In genomic region chr7:151231964-151232271, GRCh38 we compare ENCODE assay signal across 8 cellular contexts. TPM values are rescaled to one million over a fixed set of nuclear protein-coding genes. Genes with fewer than 3 reads are reported as not detected.
DNase-seq lines count a peak whose midpoint lies in the region; ATAC-seq, FAIRE-seq and TF ChIP-seq lines count a peak whose summit lies in the region.

No MANE protein-coding gene starts in this region.

- no peak for FAIRE-seq in HepG2 (lab: Jason Lieb, UNC)

- H3K9me3 Mint-ChIP-seq in activated T-cell treated with anti-CD3 and anti-CD28 coated beads, Interleukin-2, amount 50 U/mL, for 4 hours, result no peaks in the 10 kb centered on the region

- intact Hi-C loops in adrenal gland (cut with DNase I), result no loop called here
- intact Hi-C loops in HepG2 (cut with micrococcal nuclease; ENCODE audit: unreplicated experiment), result loop anchor here (2.0 kb wide), 1 partner anchor 17 kb away; the partner anchor contains the start of gene SMARCD3
- intact Hi-C loops in tibial artery (cut with DNase I; ENCODE audit: low total_unique reads), result no loop called here

- in situ Hi-C loops in HepG2 (cut with HindIII; ENCODE audit: extremely low pct_ligation_motif_present, low pct_unique_long_range_greater_than_20kb), result no loop called here

- H3K4me1 Mint-ChIP-seq in activated T-cell treated with anti-CD3 and anti-CD28 coated beads, Interleukin-2, amount 50 U/mL, for 4 hours (ENCODE audit: low read depth), result peaks cover 41% of the 10 kb centered on the region

- peak overlapping the region; percentile 100 for H3K4me3 Mint-ChIP-seq in activated T-cell treated with anti-CD3 and anti-CD28 coated beads, Interleukin-2, amount 50 U/mL, for 4 hours

- no peak for DNase-seq in activated T-cell treated with anti-CD3 and anti-CD28 coated beads, Interleukin-2, amount 50 U/mL, for 4 hours
- DNase-seq in activated T-cell treated with anti-CD3 and anti-CD28 coated beads, Interleukin-2, amount 50 U/mL, for 48 hours, result no peak
- DNase-seq in adrenal gland (no peak), HepG2 (ENCODE audit: low spot score) (no peak), tibial artery (no peak), NCI-H2081 treated with DMSO at 0.1 percent for 48 hours (lab: John Stamatoyannopoulos, UW) (no peak), activated gamma-delta T cell (lab: John Stamatoyannopoulos, UW) (no peak)
- no peak for DNase-seq in stimulated activated CD4-positive, alpha-beta T cell treated with anti-CD3 and anti-CD28 coated beads, Interleukin-4, amount 100 ng/mL, for 1 hour

- H3K27ac ChIP-seq in adrenal gland (peak overlapping the region; percentile 50 to 94 (median 86)), HepG2 (ENCODE audit: extremely low read length, insufficient read depth, low read length) (no peak overlapping the region), tibial artery (peak overlapping the region; percentile 84 to 87)

- no peaks in the 10 kb centered on the region for H3K27me3 ChIP-seq in adrenal gland
- H3K27me3 ChIP-seq in HepG2 (ENCODE audit: control insufficient read depth in 1 of 2, insufficient read depth in 2 of 2, low read length in 2 of 2), result no peaks in the 10 kb centered on the region; a peak in 1 of 5 replicates
- H3K27me3 ChIP-seq in tibial artery, result no peaks in the 10 kb centered on the region

- peaks cover 12% of the 10 kb centered on the region; the same call in 1 of the 2 replicates for H4K20me1 ChIP-seq in HepG2 (ENCODE audit: insufficient read depth, low read length)

- no peak for TF ChIP-seq RAD21 in HepG2 (CRISPR knock-in tag; IDR thresholded peaks at IDR 0.05)

- TF ChIP-seq EP300 in HepG2 (IDR thresholded peaks at IDR 0.05; ENCODE audit: low read depth in 2 of 2, low read length in 2 of 2), result no peak
- TF ChIP-seq EP300 in HepG2 (CRISPR knock-in tag; IDR thresholded peaks at IDR 0.05; ENCODE audit: borderline replicate concordance), result no peak

- POLR2A ChIA-PET in HepG2 (lab: Yijun Ruan, JAX), result interaction anchor here (1.0 to 1.3 kb wide), 2 partner anchors 12 to 151 kb away, joined by 3 to 8 read pairs; partner anchors contain the start of gene FASTK

- peak overlapping the region; percentile 96 for H3K4me2 ChIP-seq in HepG2 (ENCODE audit: low read depth, low read length)

- CTCF ChIA-PET in HepG2 (lab: Yijun Ruan, JAX; ENCODE audit: low intra/inter-chr PET ratio, low total read pairs), result no interaction called here

- H3K4me3 ChIP-seq in adrenal gland (peak overlapping the region in 2 of 4 donors; percentile 87 to 94), HepG2 (replicated peaks in 1 of 3; ENCODE audit: insufficient read depth in 1 of 3, low read depth in 2 of 3, low read length in 3 of 3) (peak overlapping the region; percentile 90 to 98 (median 91)), tibial artery (peak overlapping the region; percentile 85 to 95)

- H3K36me3 ChIP-seq in adrenal gland (replicated peaks in 1 of 2), result peaks cover 0 to 23% of the 10 kb centered on the region in 2 donors
- peaks cover 4 to 20% of the 10 kb centered on the region in 2 experiments; a peak in 2 of 5 replicates for H3K36me3 ChIP-seq in HepG2 (replicated peaks in 1 of 2; ENCODE audit: control insufficient read depth in 1 of 2, insufficient read depth in 2 of 2, low read length in 2 of 2)
- peaks cover 15 to 23% (median 21%) of the 10 kb centered on the region in 3 donors for H3K36me3 ChIP-seq in tibial artery

- ATAC-seq in activated T-cell treated with anti-CD3 and anti-CD28 coated beads, Interleukin-2, amount 50 U/mL, for 4 hours, result no peak
- no peak; the same call in 2 of the 3 replicates for ATAC-seq in HepG2

- H2AFZ ChIP-seq in HepG2 (ENCODE audit: low read length), result peak overlapping the region; percentile 88

- TF ChIP-seq CTCF in adrenal gland (IDR thresholded peaks at IDR 0.05), result no peak
- TF ChIP-seq CTCF in HepG2 (CRISPR knock-in tag; IDR thresholded peaks at IDR 0.05), result no peak
- no peak for TF ChIP-seq CTCF in tibial artery (IDR thresholded peaks at IDR 0.05)

- H3K4me1 ChIP-seq in adrenal gland (replicated peaks in 1 of 2) (peaks cover 21 to 35% of the 10 kb centered on the region in 2 donors), HepG2 (ENCODE audit: insufficient read depth, low read length) (peaks cover 34% of the 10 kb centered on the region), tibial artery (peaks cover 4 to 34% (median 24%) of the 10 kb centered on the region in 4 donors)

- H3K79me2 ChIP-seq in HepG2 (ENCODE audit: insufficient read depth, low read length), result peaks cover 22% of the 10 kb centered on the region

- BruUV-seq in HepG2 (replicated peaks; lab: Mats Ljungman, UMichigan), result no TSS peak

- peaks cover 15% of the 10 kb centered on the region for H3K36me3 Mint-ChIP-seq in activated T-cell treated with anti-CD3 and anti-CD28 coated beads, Interleukin-2, amount 50 U/mL, for 4 hours (ENCODE audit: insufficient read depth)

- peak overlapping the region; percentile 81 for H3K9ac ChIP-seq in HepG2 (ENCODE audit: insufficient read depth, low read depth, low read length)

- TF ChIP-seq POLR2A in adrenal gland (IDR thresholded peaks at IDR 0.05) (no peak), HepG2 (IDR thresholded peaks at IDR 0.05; ENCODE audit: insufficient read depth in 1 of 2, low read depth in 2 of 2, low read length in 2 of 2) (no peak)

- H3K27me3 Mint-ChIP-seq in activated T-cell treated with anti-CD3 and anti-CD28 coated beads, Interleukin-2, amount 50 U/mL, for 4 hours (ENCODE audit: low read depth), result no peaks in the 10 kb centered on the region

- 6 to 9% (median 9%) methylated on average over 7 to 10 of the region's 10 CpGs for WGBS in adrenal gland, 4 donors
- WGBS in HepG2 (ENCODE audit: low lambda C conversion rate), result 11% methylated on average over 7 of the region's 10 CpGs

- H3K9me3 ChIP-seq in adrenal gland (replicated peaks in 1 of 3) (no peaks in the 10 kb centered on the region), HepG2 (ENCODE audit: low read length) (no peaks in the 10 kb centered on the region), tibial artery (no peaks in the 10 kb centered on the region)

RNA-seq across cellular contexts. Expression of gene CHPF2, which starts 0.4 kb away (rescaled TPM):
- total RNA-seq in activated T-cell treated with anti-CD3 and anti-CD28 coated beads, Interleukin-2, amount 50 U/mL, for 4 hours, result 10 to 100 TPM; 51.6 to 66.3 (median 51.8) TPM
- total RNA-seq in adrenal gland (10 to 100 TPM; 42.9 to 84.1 (median 63.2) TPM), HepG2 (2016; rRNA removed; fragmentation: Illumina TruSeq; extraction: Trizol) (10.2 and 21.5 TPM in 2 replicates)
- polyA plus RNA-seq in adrenal gland (10 to 100 TPM; 15.8 to 87.8 (median 58.7) TPM), HepG2 (2011; rRNA removed) (15.4 and 22.5 TPM in 2 replicates)
- total RNA-seq in HepG2 (2016; cell fraction: cytosol; rRNA removed; fragmentation: Illumina TruSeq; extraction: Trizol; ENCODE audit: low read depth), result 1.7 and 2.5 TPM in 2 replicates
- 9.4 and 21.0 TPM in 2 replicates for total RNA-seq in HepG2 (2016; cell fraction: insoluble cytoplasmic fraction; rRNA removed; fragmentation: Illumina TruSeq; extraction: Trizol)
- 5.8 and 7.3 TPM in 2 replicates for total RNA-seq in HepG2 (2016; cell fraction: membrane; rRNA removed; fragmentation: Illumina TruSeq; extraction: Trizol)
- total RNA-seq in HepG2 (2016; cell fraction: nucleus; rRNA removed; fragmentation: Illumina TruSeq; extraction: Trizol), result 26.3 and 31.0 TPM in 2 replicates
- polyA plus RNA-seq in HepG2 (2011; cell fraction: cytosol; rRNA removed), result 13.1 and 17.3 TPM in 2 replicates
- polyA plus RNA-seq in HepG2 (2011; cell fraction: nucleus; rRNA removed), result 62.4 and 64.6 TPM in 2 replicates
- polyA plus RNA-seq in HepG2 (2012), result 12.1 and 17.0 TPM in 2 replicates
- 1.1 and 1.3 TPM in 2 replicates for polyA plus RNA-seq in HepG2 (2016; cell fraction: cytosol; fragmentation: Illumina TruSeq; extraction: Trizol; ENCODE audit: low read depth)
- 8.7 and 8.9 TPM in 2 replicates for polyA plus RNA-seq in HepG2 (2016; cell fraction: insoluble cytoplasmic fraction; fragmentation: Illumina TruSeq; extraction: Trizol; ENCODE audit: low read depth)
- 3.0 and 4.1 TPM in 2 replicates for polyA plus RNA-seq in HepG2 (2016; cell fraction: membrane; fragmentation: Illumina TruSeq; extraction: Trizol; ENCODE audit: low read depth)
- 33.0 and 37.5 TPM in 2 replicates for polyA plus RNA-seq in HepG2 (2016; cell fraction: nucleus; fragmentation: Illumina TruSeq; extraction: Trizol; ENCODE audit: insufficient read depth, low read depth)
- 28.1 and 43.5 TPM in 2 replicates for polyA minus RNA-seq in HepG2 (2011; rRNA and poly(A)+ RNA removed; ENCODE audit: low replicate concordance)
- 15.1 and 16.0 TPM in 2 replicates for polyA minus RNA-seq in HepG2 (2011; cell fraction: cytosol; rRNA and poly(A)+ RNA removed)
- polyA minus RNA-seq in HepG2 (2011; cell fraction: nucleus; rRNA and poly(A)+ RNA removed), result 30.7 and 33.6 TPM in 2 replicates

RNA-seq across cellular contexts. Expression of gene ABCF2, which starts 4.9 kb away (rescaled TPM):
- total RNA-seq in activated T-cell treated with anti-CD3 and anti-CD28 coated beads, Interleukin-2, amount 50 U/mL, for 4 hours, result 100 to 1,000 TPM; 144 to 151 (median 146) TPM
- 100 to 1,000 TPM in 1 of 8 donors, 10 to 100 TPM in 7; 20.8 to 110 (median 31.0) TPM for total RNA-seq in adrenal gland
- 10 to 100 TPM; 15.6 to 36.9 (median 16.1) TPM for polyA plus RNA-seq in adrenal gland
- total RNA-seq in HepG2 (2016; rRNA removed; fragmentation: Illumina TruSeq; extraction: Trizol), result 42.5 and 43.0 TPM in 2 replicates
- 7.5 and 8.4 TPM in 2 replicates for total RNA-seq in HepG2 (2016; cell fraction: cytosol; rRNA removed; fragmentation: Illumina TruSeq; extraction: Trizol; ENCODE audit: low read depth)
- 41.2 and 42.3 TPM in 2 replicates for total RNA-seq in HepG2 (2016; cell fraction: insoluble cytoplasmic fraction; rRNA removed; fragmentation: Illumina TruSeq; extraction: Trizol)
- total RNA-seq in HepG2 (2016; cell fraction: membrane; rRNA removed; fragmentation: Illumina TruSeq; extraction: Trizol), result 21.7 and 24.5 TPM in 2 replicates
- 22.4 and 24.6 TPM in 2 replicates for total RNA-seq in HepG2 (2016; cell fraction: nucleus; rRNA removed; fragmentation: Illumina TruSeq; extraction: Trizol)
- polyA plus RNA-seq in HepG2 (2011; rRNA removed), result 16.3 and 18.5 TPM in 2 replicates
- 19.7 and 19.8 TPM in 2 replicates for polyA plus RNA-seq in HepG2 (2011; cell fraction: cytosol; rRNA removed)
- polyA plus RNA-seq in HepG2 (2011; cell fraction: nucleus; rRNA removed), result 20.0 and 25.1 TPM in 2 replicates
- 12.8 and 19.4 TPM in 2 replicates for polyA plus RNA-seq in HepG2 (2012)
- 5.7 and 6.2 TPM in 2 replicates for polyA plus RNA-seq in HepG2 (2016; cell fraction: cytosol; fragmentation: Illumina TruSeq; extraction: Trizol; ENCODE audit: low read depth)
- polyA plus RNA-seq in HepG2 (2016; cell fraction: insoluble cytoplasmic fraction; fragmentation: Illumina TruSeq; extraction: Trizol; ENCODE audit: low read depth), result 26.4 and 36.5 TPM in 2 replicates
- polyA plus RNA-seq in HepG2 (2016; cell fraction: membrane; fragmentation: Illumina TruSeq; extraction: Trizol; ENCODE audit: low read depth), result 12.8 and 14.1 TPM in 2 replicates
- 33.8 and 36.4 TPM in 2 replicates for polyA plus RNA-seq in HepG2 (2016; cell fraction: nucleus; fragmentation: Illumina TruSeq; extraction: Trizol; ENCODE audit: insufficient read depth, low read depth)
- 23.8 and 78.9 TPM in 2 replicates for polyA minus RNA-seq in HepG2 (2011; rRNA and poly(A)+ RNA removed; ENCODE audit: low replicate concordance)
- polyA minus RNA-seq in HepG2 (2011; cell fraction: cytosol; rRNA and poly(A)+ RNA removed), result 9.2 and 9.3 TPM in 2 replicates
- 13.9 and 19.9 TPM in 2 replicates for polyA minus RNA-seq in HepG2 (2011; cell fraction: nucleus; rRNA and poly(A)+ RNA removed)

RNA-seq across cellular contexts. Expression of gene SMARCD3, which starts 16.6 kb away (rescaled TPM):
- total RNA-seq in activated T-cell treated with anti-CD3 and anti-CD28 coated beads, Interleukin-2, amount 50 U/mL, for 4 hours, result 1 to 10 TPM; 1.7 to 2.5 (median 2.0) TPM
- total RNA-seq in adrenal gland (100 to 1,000 TPM in 5 of 8 donors, 10 to 100 TPM in 3; 62.7 to 147 (median 105) TPM), HepG2 (2016; rRNA removed; fragmentation: Illumina TruSeq; extraction: Trizol) (0.53 and 0.62 TPM in 2 replicates)
- polyA plus RNA-seq in adrenal gland (100 to 1,000 TPM in 2 of 3 donors, 10 to 100 TPM in 1; 46.4 to 194 (median 147) TPM), HepG2 (2011; rRNA removed) (0.20 and 0.44 TPM in 2 replicates)
- total RNA-seq in HepG2 (2016; cell fraction: cytosol; rRNA removed; fragmentation: Illumina TruSeq; extraction: Trizol; ENCODE audit: low read depth), result 0.79 and 1.2 TPM in 2 replicates
- 0.24 and 0.84 TPM in 2 replicates for total RNA-seq in HepG2 (2016; cell fraction: insoluble cytoplasmic fraction; rRNA removed; fragmentation: Illumina TruSeq; extraction: Trizol)
- 0.86 and 1.2 TPM in 2 replicates for total RNA-seq in HepG2 (2016; cell fraction: membrane; rRNA removed; fragmentation: Illumina TruSeq; extraction: Trizol)
- 0.62 and 1.0 TPM in 2 replicates for total RNA-seq in HepG2 (2016; cell fraction: nucleus; rRNA removed; fragmentation: Illumina TruSeq; extraction: Trizol)
- polyA plus RNA-seq in HepG2 (2011; cell fraction: cytosol; rRNA removed), result 0.08 and 0.09 TPM in 2 replicates
- 1.7 and 2.4 TPM in 2 replicates for polyA plus RNA-seq in HepG2 (2011; cell fraction: nucleus; rRNA removed)
- 3.8 and 4.0 TPM in 2 replicates for polyA plus RNA-seq in HepG2 (2012)
- 0.55 and 0.76 TPM in 2 replicates for polyA plus RNA-seq in HepG2 (2016; cell fraction: cytosol; fragmentation: Illumina TruSeq; extraction: Trizol; ENCODE audit: low read depth)
- polyA plus RNA-seq in HepG2 (2016; cell fraction: insoluble cytoplasmic fraction; fragmentation: Illumina TruSeq; extraction: Trizol; ENCODE audit: low read depth), result 0.35 and 0.52 TPM in 2 replicates
- 0.62 and 0.80 TPM in 2 replicates for polyA plus RNA-seq in HepG2 (2016; cell fraction: membrane; fragmentation: Illumina TruSeq; extraction: Trizol; ENCODE audit: low read depth)
- 2.7 and 3.3 TPM in 2 replicates for polyA plus RNA-seq in HepG2 (2016; cell fraction: nucleus; fragmentation: Illumina TruSeq; extraction: Trizol; ENCODE audit: insufficient read depth, low read depth)
- polyA minus RNA-seq in HepG2 (2011; rRNA and poly(A)+ RNA removed; ENCODE audit: low replicate concordance), result 0.38 and 3.6 TPM in 2 replicates
- 1.1 TPM in 1 of 2 replicates, not detected in the other for polyA minus RNA-seq in HepG2 (2011; cell fraction: cytosol; rRNA and poly(A)+ RNA removed)
- polyA minus RNA-seq in HepG2 (2011; cell fraction: nucleus; rRNA and poly(A)+ RNA removed), result 0.25 and 0.64 TPM in 2 replicates

RNA-seq across cellular contexts. Expression of gene H2BK1, which starts 21.6 kb away (rescaled TPM):
- not detected for total RNA-seq in activated T-cell treated with anti-CD3 and anti-CD28 coated beads, Interleukin-2, amount 50 U/mL, for 4 hours
- not detected for total RNA-seq in adrenal gland
- polyA plus RNA-seq in adrenal gland, result not detected
- total RNA-seq in HepG2 (2016; rRNA removed; fragmentation: Illumina TruSeq; extraction: Trizol), result not detected in 2 replicates
- not detected in 2 replicates for total RNA-seq in HepG2 (2016; cell fraction: cytosol; rRNA removed; fragmentation: Illumina TruSeq; extraction: Trizol; ENCODE audit: low read depth)
- not detected in 2 replicates for total RNA-seq in HepG2 (2016; cell fraction: insoluble cytoplasmic fraction; rRNA removed; fragmentation: Illumina TruSeq; extraction: Trizol)
- total RNA-seq in HepG2 (2016; cell fraction: membrane; rRNA removed; fragmentation: Illumina TruSeq; extraction: Trizol), result not detected in 2 replicates
- total RNA-seq in HepG2 (2016; cell fraction: nucleus; rRNA removed; fragmentation: Illumina TruSeq; extraction: Trizol), result not detected in 2 replicates
- not detected in 2 replicates for polyA plus RNA-seq in HepG2 (2011; rRNA removed)
- not detected in 2 replicates for polyA plus RNA-seq in HepG2 (2011; cell fraction: cytosol; rRNA removed)
- not detected in 2 replicates for polyA plus RNA-seq in HepG2 (2011; cell fraction: nucleus; rRNA removed)
- not detected in 2 replicates for polyA plus RNA-seq in HepG2 (2012)
- polyA plus RNA-seq in HepG2 (2016; cell fraction: cytosol; fragmentation: Illumina TruSeq; extraction: Trizol; ENCODE audit: low read depth), result not detected in 2 replicates
- not detected in 2 replicates for polyA plus RNA-seq in HepG2 (2016; cell fraction: insoluble cytoplasmic fraction; fragmentation: Illumina TruSeq; extraction: Trizol; ENCODE audit: low read depth)
- polyA plus RNA-seq in HepG2 (2016; cell fraction: membrane; fragmentation: Illumina TruSeq; extraction: Trizol; ENCODE audit: low read depth), result not detected in 2 replicates
- not detected in 2 replicates for polyA plus RNA-seq in HepG2 (2016; cell fraction: nucleus; fragmentation: Illumina TruSeq; extraction: Trizol; ENCODE audit: insufficient read depth, low read depth)
- polyA minus RNA-seq in HepG2 (2011; rRNA and poly(A)+ RNA removed; ENCODE audit: low replicate concordance), result not detected in 2 replicates
- not detected in 2 replicates for polyA minus RNA-seq in HepG2 (2011; cell fraction: cytosol; rRNA and poly(A)+ RNA removed)
- polyA minus RNA-seq in HepG2 (2011; cell fraction: nucleus; rRNA and poly(A)+ RNA removed), result 1.4 and 1.7 TPM in 2 replicates

RNA-seq across cellular contexts. Expression of gene ASB10, which starts 44.9 kb away (rescaled TPM):
- not detected for total RNA-seq in activated T-cell treated with anti-CD3 and anti-CD28 coated beads, Interleukin-2, amount 50 U/mL, for 4 hours
- not detected for total RNA-seq in adrenal gland
- not detected for polyA plus RNA-seq in adrenal gland
- total RNA-seq in HepG2 (2016; rRNA removed; fragmentation: Illumina TruSeq; extraction: Trizol), result not detected in 2 replicates
- total RNA-seq in HepG2 (2016; cell fraction: cytosol; rRNA removed; fragmentation: Illumina TruSeq; extraction: Trizol; ENCODE audit: low read depth), result not detected in 2 replicates
- not detected in 2 replicates for total RNA-seq in HepG2 (2016; cell fraction: insoluble cytoplasmic fraction; rRNA removed; fragmentation: Illumina TruSeq; extraction: Trizol)
- not detected in 2 replicates for total RNA-seq in HepG2 (2016; cell fraction: membrane; rRNA removed; fragmentation: Illumina TruSeq; extraction: Trizol)
- total RNA-seq in HepG2 (2016; cell fraction: nucleus; rRNA removed; fragmentation: Illumina TruSeq; extraction: Trizol), result not detected in 2 replicates
- polyA plus RNA-seq in HepG2 (2011; rRNA removed), result not detected in 2 replicates
- polyA plus RNA-seq in HepG2 (2011; cell fraction: cytosol; rRNA removed), result not detected in 2 replicates
- polyA plus RNA-seq in HepG2 (2011; cell fraction: nucleus; rRNA removed), result not detected in 2 replicates
- polyA plus RNA-seq in HepG2 (2012), result not detected in 2 replicates
- polyA plus RNA-seq in HepG2 (2016; cell fraction: cytosol; fragmentation: Illumina TruSeq; extraction: Trizol; ENCODE audit: low read depth), result not detected in 2 replicates
- not detected in 2 replicates for polyA plus RNA-seq in HepG2 (2016; cell fraction: insoluble cytoplasmic fraction; fragmentation: Illumina TruSeq; extraction: Trizol; ENCODE audit: low read depth)
- not detected in 2 replicates for polyA plus RNA-seq in HepG2 (2016; cell fraction: membrane; fragmentation: Illumina TruSeq; extraction: Trizol; ENCODE audit: low read depth)
- not detected in 2 replicates for polyA plus RNA-seq in HepG2 (2016; cell fraction: nucleus; fragmentation: Illumina TruSeq; extraction: Trizol; ENCODE audit: insufficient read depth, low read depth)
- polyA minus RNA-seq in HepG2 (2011; rRNA and poly(A)+ RNA removed; ENCODE audit: low replicate concordance), result not detected in 2 replicates
- not detected in 2 replicates for polyA minus RNA-seq in HepG2 (2011; cell fraction: cytosol; rRNA and poly(A)+ RNA removed)
- polyA minus RNA-seq in HepG2 (2011; cell fraction: nucleus; rRNA and poly(A)+ RNA removed), result not detected in 2 replicates

Comparison
In these comparisons a context has a peak if more than half of its experiments do, and no peak if none do; other contexts are left out.
1. RNA of gene SMARCD3, which starts 16.6 kb away (total RNA-seq): 62.7 to 147 TPM in adrenal gland; 1.7 to 2.5 TPM in activated T-cell treated with anti-CD3 and anti-CD28 coated beads, Interleukin-2, amount 50 U/mL, for 4 hours and 0.24 to 1.2 TPM in HepG2; every median in the first group is over 10 times any median in the second.